ENCODE assay signal across 1 cellular context in the genomic region with DNA sequence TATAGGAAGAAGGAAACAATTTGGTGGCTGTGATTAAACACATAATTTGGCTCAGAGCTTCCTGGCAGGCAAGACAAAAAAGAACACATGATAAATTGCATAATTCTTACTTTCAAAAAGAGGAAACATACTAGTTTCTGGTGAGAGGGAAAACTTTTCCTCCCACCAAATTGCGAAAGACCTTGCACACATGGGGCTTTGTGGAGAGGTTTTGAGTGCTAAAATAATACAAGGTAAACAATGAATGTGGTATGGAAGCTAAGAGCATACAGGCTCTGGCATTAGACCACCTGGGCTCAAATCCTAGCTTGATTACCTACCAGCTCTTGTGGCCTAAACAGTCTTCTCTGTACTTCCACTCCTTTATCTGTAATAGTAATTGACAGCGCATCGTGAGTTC.
A peak's percentile ranks its signal among the peaks of the same experiment; 100 is the strongest.
TF ChIP-seq lines count a peak whose summit lies in the region.

No MANE protein-coding gene starts in this region.

TF ChIP-seq in HepG2, 621 proteins besides CTCF, POLR2A, EP300 and RAD21 (continued from another document and continues in another):
- TF ChIP-seq, protein P1, sequence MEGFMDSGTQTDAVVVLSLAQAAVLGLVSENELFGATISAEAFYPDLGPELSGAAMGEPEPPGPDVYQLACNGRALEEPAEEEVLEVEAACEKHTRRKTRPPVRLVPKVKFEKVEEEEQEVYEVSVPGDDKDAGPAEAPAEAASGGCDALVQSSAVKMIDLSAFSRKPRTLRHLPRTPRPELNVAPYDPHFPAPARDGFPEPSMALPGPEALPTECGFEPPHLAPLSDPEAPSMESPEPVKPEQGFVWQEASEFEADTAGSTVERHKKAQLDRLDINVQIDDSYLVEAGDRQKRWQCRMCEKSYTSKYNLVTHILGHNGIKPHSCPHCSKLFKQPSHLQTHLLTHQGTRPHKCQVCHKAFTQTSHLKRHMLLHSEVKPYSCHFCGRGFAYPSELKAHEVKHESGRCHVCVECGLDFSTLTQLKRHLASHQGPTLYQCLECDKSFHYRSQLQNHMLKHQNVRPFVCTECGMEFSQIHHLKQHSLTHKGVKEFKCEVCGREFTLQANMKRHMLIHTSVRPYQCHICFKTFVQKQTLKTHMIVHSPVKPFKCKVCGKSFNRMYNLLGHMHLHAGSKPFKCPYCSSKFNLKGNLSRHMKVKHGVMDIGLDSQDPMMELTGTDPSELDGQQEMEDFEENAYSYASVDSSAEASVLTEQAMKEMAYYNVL (CRISPR knock-in tag; IDR thresholded peaks at IDR 0.05; ENCODE audit: borderline replicate concordance): peak; percentile 32; the same call in 1 of the 2 replicates
- TF ChIP-seq ZKSCAN1 (IDR thresholded peaks at IDR 0.05; ENCODE audit: low read length) (no peak), PHB2 (IDR thresholded peaks at IDR 0.05; ENCODE audit: partially characterized antibody) (no peak), GATAD2A (CRISPR knock-in tag; IDR thresholded peaks at IDR 0.05) (peak; percentile 94), HMG20A (CRISPR knock-in tag; IDR thresholded peaks at IDR 0.05; ENCODE audit: borderline replicate concordance) (peak; percentile 73; the same call in 1 of the 2 replicates), ZNF207 (IDR thresholded peaks at IDR 0.05; ENCODE audit: borderline replicate concordance) (no peak), GABPB1 (CRISPR knock-in tag; IDR thresholded peaks at IDR 0.05) (no peak), SMAD3 (CRISPR knock-in tag; IDR thresholded peaks at IDR 0.05) (peak; percentile 53; the same call in 1 of the 2 replicates), POLR2AphosphoS2 (IDR thresholded peaks at IDR 0.05; ENCODE audit: low read depth, low read length) (no peak), NCOA2 (CRISPR knock-in tag; IDR thresholded peaks at IDR 0.05) (peak; percentile 79), ZNF3 (CRISPR knock-in tag; IDR thresholded peaks at IDR 0.05) (no peak), MLLT10 (CRISPR knock-in tag; IDR thresholded peaks at IDR 0.05) (no peak), DNMT3B (CRISPR knock-in tag; conservative IDR thresholded peaks at IDR 0.05) (no peak), PHF21A (CRISPR knock-in tag; IDR thresholded peaks at IDR 0.05) (no peak), ZNF30 (CRISPR knock-in tag; IDR thresholded peaks at IDR 0.05) (no peak), HMG20B (CRISPR knock-in tag; conservative IDR thresholded peaks at IDR 0.05) (0 out of 2 replicates have a peak, but pooled peaks have one; percentile 37), THYN1 (CRISPR knock-in tag; IDR thresholded peaks at IDR 0.05; ENCODE audit: borderline replicate concordance, low read depth) (no peak), ELF3 (CRISPR knock-in tag; IDR thresholded peaks at IDR 0.05) (peak; percentile 80), KLF15 (CRISPR knock-in tag; IDR thresholded peaks at IDR 0.05; ENCODE audit: borderline replicate concordance) (no peak), GTF3A (CRISPR knock-in tag; conservative IDR thresholded peaks at IDR 0.05) (no peak), YEATS2 (CRISPR knock-in tag; IDR thresholded peaks at IDR 0.05; ENCODE audit: borderline replicate concordance) (no peak), ZNF703 (CRISPR knock-in tag; IDR thresholded peaks at IDR 0.05; ENCODE audit: borderline replicate concordance) (no peak), NFATC3 (CRISPR knock-in tag; IDR thresholded peaks at IDR 0.05) (no peak), NFE2L1 (CRISPR knock-in tag; IDR thresholded peaks at IDR 0.05; ENCODE audit: borderline replicate concordance) (no peak), TOPORS (CRISPR knock-in tag; IDR thresholded peaks at IDR 0.05) (no peak), NCOR1 (IDR thresholded peaks at IDR 0.05; ENCODE audit: borderline replicate concordance, low read length) (peak; percentile 48; the same call in 1 of the 2 replicates), SOX13 (IDR thresholded peaks at IDR 0.05) (no peak), SOX13 (CRISPR knock-in tag; conservative IDR thresholded peaks at IDR 0.05 in 1 of 2, IDR thresholded peaks at IDR 0.05 in 1 of 2) (peak in 1 of 2 experiments; percentile 94; a peak in 2 of 4 replicates), ISX (CRISPR knock-in tag; conservative IDR thresholded peaks at IDR 0.05) (no peak), ATF7-NPFF (CRISPR knock-in tag; IDR thresholded peaks at IDR 0.05; ENCODE audit: low read depth) (no peak), RFX5 (IDR thresholded peaks at IDR 0.05; ENCODE audit: low read depth, low read length) (no peak), ZNF572 (CRISPR knock-in tag; IDR thresholded peaks at IDR 0.05) (no peak), EHMT2 (IDR thresholded peaks at IDR 0.05; ENCODE audit: borderline replicate concordance, low read depth, low read length) (0 out of 2 replicates have a peak, but pooled peaks have one; percentile 41), GATAD1 (CRISPR knock-in tag; IDR thresholded peaks at IDR 0.05) (no peak), KDM5A (IDR thresholded peaks at IDR 0.05; ENCODE audit: borderline replicate concordance, low read length) (no peak), PAWR (CRISPR knock-in tag; IDR thresholded peaks at IDR 0.05; ENCODE audit: borderline replicate concordance) (no peak), ZNF773 (CRISPR knock-in tag; IDR thresholded peaks at IDR 0.05; ENCODE audit: borderline replicate concordance) (no peak), ZNF563 (CRISPR knock-in tag; IDR thresholded peaks at IDR 0.05) (no peak), NR3C1 (CRISPR knock-in tag; IDR thresholded peaks at IDR 0.05) (no peak), ZNF724P (CRISPR knock-in tag; IDR thresholded peaks at IDR 0.05; ENCODE audit: borderline replicate concordance) (peak; percentile 59; the same call in 1 of the 2 replicates), ZNF326 (CRISPR knock-in tag; IDR thresholded peaks at IDR 0.05; ENCODE audit: borderline replicate concordance) (no peak), SP5 (CRISPR knock-in tag; IDR thresholded peaks at IDR 0.05; ENCODE audit: borderline replicate concordance, low read depth) (no peak), KDM3A (CRISPR knock-in tag; IDR thresholded peaks at IDR 0.05; ENCODE audit: low read depth) (no peak)
- TF ChIP-seq, protein P2, sequence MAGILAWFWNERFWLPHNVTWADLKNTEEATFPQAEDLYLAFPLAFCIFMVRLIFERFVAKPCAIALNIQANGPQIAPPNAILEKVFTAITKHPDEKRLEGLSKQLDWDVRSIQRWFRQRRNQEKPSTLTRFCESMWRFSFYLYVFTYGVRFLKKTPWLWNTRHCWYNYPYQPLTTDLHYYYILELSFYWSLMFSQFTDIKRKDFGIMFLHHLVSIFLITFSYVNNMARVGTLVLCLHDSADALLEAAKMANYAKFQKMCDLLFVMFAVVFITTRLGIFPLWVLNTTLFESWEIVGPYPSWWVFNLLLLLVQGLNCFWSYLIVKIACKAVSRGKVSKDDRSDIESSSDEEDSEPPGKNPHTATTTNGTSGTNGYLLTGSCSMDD (CRISPR knock-in tag; IDR thresholded peaks at IDR 0.05): no peak
- TF ChIP-seq, protein P3, sequence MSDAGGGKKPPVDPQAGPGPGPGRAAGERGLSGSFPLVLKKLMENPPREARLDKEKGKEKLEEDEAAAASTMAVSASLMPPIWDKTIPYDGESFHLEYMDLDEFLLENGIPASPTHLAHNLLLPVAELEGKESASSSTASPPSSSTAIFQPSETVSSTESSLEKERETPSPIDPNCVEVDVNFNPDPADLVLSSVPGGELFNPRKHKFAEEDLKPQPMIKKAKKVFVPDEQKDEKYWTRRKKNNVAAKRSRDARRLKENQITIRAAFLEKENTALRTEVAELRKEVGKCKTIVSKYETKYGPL (CRISPR knock-in tag; IDR thresholded peaks at IDR 0.05): peak; percentile 66; the same call in 1 of the 2 replicates
- TF ChIP-seq, protein P4, sequence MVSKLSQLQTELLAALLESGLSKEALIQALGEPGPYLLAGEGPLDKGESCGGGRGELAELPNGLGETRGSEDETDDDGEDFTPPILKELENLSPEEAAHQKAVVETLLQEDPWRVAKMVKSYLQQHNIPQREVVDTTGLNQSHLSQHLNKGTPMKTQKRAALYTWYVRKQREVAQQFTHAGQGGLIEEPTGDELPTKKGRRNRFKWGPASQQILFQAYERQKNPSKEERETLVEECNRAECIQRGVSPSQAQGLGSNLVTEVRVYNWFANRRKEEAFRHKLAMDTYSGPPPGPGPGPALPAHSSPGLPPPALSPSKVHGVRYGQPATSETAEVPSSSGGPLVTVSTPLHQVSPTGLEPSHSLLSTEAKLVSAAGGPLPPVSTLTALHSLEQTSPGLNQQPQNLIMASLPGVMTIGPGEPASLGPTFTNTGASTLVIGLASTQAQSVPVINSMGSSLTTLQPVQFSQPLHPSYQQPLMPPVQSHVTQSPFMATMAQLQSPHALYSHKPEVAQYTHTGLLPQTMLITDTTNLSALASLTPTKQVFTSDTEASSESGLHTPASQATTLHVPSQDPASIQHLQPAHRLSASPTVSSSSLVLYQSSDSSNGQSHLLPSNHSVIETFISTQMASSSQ (IDR thresholded peaks at IDR 0.05; ENCODE audit: low read depth): no peak
- TF ChIP-seq, protein P4 (CRISPR knock-in tag; IDR thresholded peaks at IDR 0.05; ENCODE audit: borderline replicate concordance): 0 out of 2 replicates have a peak, but pooled peaks have one; percentile 26
- TF ChIP-seq, protein P5, sequence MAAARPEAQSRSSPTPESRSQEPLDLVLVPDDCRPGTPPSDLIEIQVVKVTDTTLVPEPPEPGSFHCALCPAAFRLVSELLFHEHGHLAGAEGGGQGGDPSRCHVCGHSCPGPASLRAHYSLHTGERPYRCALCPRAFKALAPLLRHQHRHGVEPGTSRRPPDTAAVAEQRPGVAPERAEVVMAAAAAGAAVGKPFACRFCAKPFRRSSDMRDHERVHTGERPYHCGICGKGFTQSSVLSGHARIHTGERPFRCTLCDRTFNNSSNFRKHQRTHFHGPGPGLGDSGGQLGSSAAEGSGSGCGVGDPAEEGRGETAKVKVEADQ (CRISPR knock-in tag; IDR thresholded peaks at IDR 0.05; ENCODE audit: borderline replicate concordance): no peak
- TF ChIP-seq, protein P6, sequence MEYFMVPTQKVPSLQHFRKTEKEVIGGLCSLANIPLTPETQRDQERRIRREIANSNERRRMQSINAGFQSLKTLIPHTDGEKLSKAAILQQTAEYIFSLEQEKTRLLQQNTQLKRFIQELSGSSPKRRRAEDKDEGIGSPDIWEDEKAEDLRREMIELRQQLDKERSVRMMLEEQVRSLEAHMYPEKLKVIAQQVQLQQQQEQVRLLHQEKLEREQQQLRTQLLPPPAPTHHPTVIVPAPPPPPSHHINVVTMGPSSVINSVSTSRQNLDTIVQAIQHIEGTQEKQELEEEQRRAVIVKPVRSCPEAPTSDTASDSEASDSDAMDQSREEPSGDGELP (IDR thresholded peaks at IDR 0.05; ENCODE audit: borderline replicate concordance, low read depth): peak; percentile 37; the same call in 1 of the 2 replicates
- TF ChIP-seq, protein P7, sequence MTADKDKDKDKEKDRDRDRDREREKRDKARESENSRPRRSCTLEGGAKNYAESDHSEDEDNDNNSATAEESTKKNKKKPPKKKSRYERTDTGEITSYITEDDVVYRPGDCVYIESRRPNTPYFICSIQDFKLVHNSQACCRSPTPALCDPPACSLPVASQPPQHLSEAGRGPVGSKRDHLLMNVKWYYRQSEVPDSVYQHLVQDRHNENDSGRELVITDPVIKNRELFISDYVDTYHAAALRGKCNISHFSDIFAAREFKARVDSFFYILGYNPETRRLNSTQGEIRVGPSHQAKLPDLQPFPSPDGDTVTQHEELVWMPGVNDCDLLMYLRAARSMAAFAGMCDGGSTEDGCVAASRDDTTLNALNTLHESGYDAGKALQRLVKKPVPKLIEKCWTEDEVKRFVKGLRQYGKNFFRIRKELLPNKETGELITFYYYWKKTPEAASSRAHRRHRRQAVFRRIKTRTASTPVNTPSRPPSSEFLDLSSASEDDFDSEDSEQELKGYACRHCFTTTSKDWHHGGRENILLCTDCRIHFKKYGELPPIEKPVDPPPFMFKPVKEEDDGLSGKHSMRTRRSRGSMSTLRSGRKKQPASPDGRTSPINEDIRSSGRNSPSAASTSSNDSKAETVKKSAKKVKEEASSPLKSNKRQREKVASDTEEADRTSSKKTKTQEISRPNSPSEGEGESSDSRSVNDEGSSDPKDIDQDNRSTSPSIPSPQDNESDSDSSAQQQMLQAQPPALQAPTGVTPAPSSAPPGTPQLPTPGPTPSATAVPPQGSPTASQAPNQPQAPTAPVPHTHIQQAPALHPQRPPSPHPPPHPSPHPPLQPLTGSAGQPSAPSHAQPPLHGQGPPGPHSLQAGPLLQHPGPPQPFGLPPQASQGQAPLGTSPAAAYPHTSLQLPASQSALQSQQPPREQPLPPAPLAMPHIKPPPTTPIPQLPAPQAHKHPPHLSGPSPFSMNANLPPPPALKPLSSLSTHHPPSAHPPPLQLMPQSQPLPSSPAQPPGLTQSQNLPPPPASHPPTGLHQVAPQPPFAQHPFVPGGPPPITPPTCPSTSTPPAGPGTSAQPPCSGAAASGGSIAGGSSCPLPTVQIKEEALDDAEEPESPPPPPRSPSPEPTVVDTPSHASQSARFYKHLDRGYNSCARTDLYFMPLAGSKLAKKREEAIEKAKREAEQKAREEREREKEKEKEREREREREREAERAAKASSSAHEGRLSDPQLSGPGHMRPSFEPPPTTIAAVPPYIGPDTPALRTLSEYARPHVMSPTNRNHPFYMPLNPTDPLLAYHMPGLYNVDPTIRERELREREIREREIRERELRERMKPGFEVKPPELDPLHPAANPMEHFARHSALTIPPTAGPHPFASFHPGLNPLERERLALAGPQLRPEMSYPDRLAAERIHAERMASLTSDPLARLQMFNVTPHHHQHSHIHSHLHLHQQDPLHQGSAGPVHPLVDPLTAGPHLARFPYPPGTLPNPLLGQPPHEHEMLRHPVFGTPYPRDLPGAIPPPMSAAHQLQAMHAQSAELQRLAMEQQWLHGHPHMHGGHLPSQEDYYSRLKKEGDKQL (CRISPR knock-in tag; IDR thresholded peaks at IDR 0.05; ENCODE audit: low read depth): no peak
- TF ChIP-seq, protein P8, sequence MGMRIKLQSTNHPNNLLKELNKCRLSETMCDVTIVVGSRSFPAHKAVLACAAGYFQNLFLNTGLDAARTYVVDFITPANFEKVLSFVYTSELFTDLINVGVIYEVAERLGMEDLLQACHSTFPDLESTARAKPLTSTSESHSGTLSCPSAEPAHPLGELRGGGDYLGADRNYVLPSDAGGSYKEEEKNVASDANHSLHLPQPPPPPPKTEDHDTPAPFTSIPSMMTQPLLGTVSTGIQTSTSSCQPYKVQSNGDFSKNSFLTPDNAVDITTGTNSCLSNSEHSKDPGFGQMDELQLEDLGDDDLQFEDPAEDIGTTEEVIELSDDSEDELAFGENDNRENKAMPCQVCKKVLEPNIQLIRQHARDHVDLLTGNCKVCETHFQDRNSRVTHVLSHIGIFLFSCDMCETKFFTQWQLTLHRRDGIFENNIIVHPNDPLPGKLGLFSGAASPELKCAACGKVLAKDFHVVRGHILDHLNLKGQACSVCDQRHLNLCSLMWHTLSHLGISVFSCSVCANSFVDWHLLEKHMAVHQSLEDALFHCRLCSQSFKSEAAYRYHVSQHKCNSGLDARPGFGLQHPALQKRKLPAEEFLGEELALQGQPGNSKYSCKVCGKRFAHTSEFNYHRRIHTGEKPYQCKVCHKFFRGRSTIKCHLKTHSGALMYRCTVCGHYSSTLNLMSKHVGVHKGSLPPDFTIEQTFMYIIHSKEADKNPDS (CRISPR knock-in tag; IDR thresholded peaks at IDR 0.05): 0 out of 2 replicates have a peak, but pooled peaks have one; percentile 60
